Comparison of ENCODE assay signal across 15 cellular contexts in genomic region chr18:59155140-59155539, GRCh38. TPM values are rescaled to one million over a fixed set of nuclear protein-coding genes. Genes with fewer than 3 reads are reported as not detected.
DNase-seq lines count a peak whose midpoint lies in the region; ATAC-seq, FAIRE-seq and TF ChIP-seq lines count a peak whose summit lies in the region.
"Had no signal": no experiment of that assay in that cellular context is flagged by ENCODE, and none has a peak within 500 bp of the region (broad histone marks: within the 10 kb centered on the region; RNA-seq: fewer than 3 reads in every experiment).

No MANE protein-coding gene starts in this region.

- H3K27me3 ChIP-seq in bronchial epithelial cell (ENCODE audit: control insufficient read depth, insufficient read depth, low read length), result no peaks in the 10 kb centered on the region
- H3K27me3 ChIP-seq: BLaER1, colonic mucosa, upper lobe of right lung had no signal

- TF ChIP-seq CTCF in bronchial epithelial cell (IDR thresholded peaks at IDR 0.05; ENCODE audit: insufficient read depth, low read length, severe bottlenecking), result no peak

- peaks cover 3% of the 10 kb centered on the region for H3K36me3 ChIP-seq in bronchial epithelial cell (ENCODE audit: control insufficient read depth, insufficient read depth, low read length)
- H3K36me3 ChIP-seq: colonic mucosa had no signal

- H3K36me3 Mint-ChIP-seq in activated naive CD8-positive, alpha-beta T cell treated with anti-CD3 and anti-CD28 coated beads for 36 hours, result peaks cover 14% of the 10 kb centered on the region

- H3K27ac Mint-ChIP-seq in activated naive CD8-positive, alpha-beta T cell treated with anti-CD3 and anti-CD28 coated beads for 36 hours, result no peak overlapping the region
- H3K27ac Mint-ChIP-seq: activated naive CD8-positive, alpha-beta T cell had no signal

- H3K27me3 Mint-ChIP-seq in activated naive CD8-positive, alpha-beta T cell treated with anti-CD3 and anti-CD28 coated beads for 36 hours, result no peaks in the 10 kb centered on the region
- H3K27me3 Mint-ChIP-seq: activated naive CD8-positive, alpha-beta T cell had no signal

- no peak overlapping the region for H3K4me3 Mint-ChIP-seq in activated naive CD8-positive, alpha-beta T cell treated with anti-CD3 and anti-CD28 coated beads for 36 hours
- H3K4me3 Mint-ChIP-seq: activated naive CD8-positive, alpha-beta T cell had no signal

- peaks cover 7% of the 10 kb centered on the region for H3K4me1 Mint-ChIP-seq in activated naive CD8-positive, alpha-beta T cell treated with anti-CD3 and anti-CD28 coated beads for 36 hours

- H3K4me3 ChIP-seq in bronchial epithelial cell (ENCODE audit: low read depth, low read length), result no peak overlapping the region
- H3K4me3 ChIP-seq: BLaER1, colonic mucosa, upper lobe of right lung had no signal

- DNase-seq in AG08396 (ENCODE audit: low spot score) (peak; percentile 54), HS-5 (ENCODE audit: low read depth) (peak; percentile 18), bronchial epithelial cell (ENCODE audit: low read depth) (peak; percentile 6), kidney tubule cell (ENCODE audit: low spot score) (peak; percentile 96), KBM-7 (no peak), DMS153 treated with DMSO at 0.1 percent for 48 hours (lab: John Stamatoyannopoulos, UW; ENCODE audit: unreplicated experiment) (no peak)
- DNase-seq in activated naive CD8-positive, alpha-beta T cell treated with anti-CD3 and anti-CD28 coated beads for 36 hours, result no peak
- DNase-seq: colonic mucosa, MV-4-11, NCI-H2171, upper lobe of right lung had no signal

- in situ Hi-C loops in KBM-7 (cut with MboI; ENCODE audit: low pct_unique_long_range_greater_than_20kb, low sequenced_read_pairs), result no loop called here

- no peak for ATAC-seq in HG03378 (IDR thresholded peaks at IDR 0.05; ENCODE audit: unreplicated experiment)
- ATAC-seq: upper lobe of right lung had no signal

- H3K9me3 Mint-ChIP-seq in activated naive CD8-positive, alpha-beta T cell treated with anti-CD3 and anti-CD28 coated beads for 36 hours, result no peaks in the 10 kb centered on the region

- FAIRE-seq in bronchial epithelial cell (lab: Jason Lieb, UNC), result peak; percentile 32
- FAIRE-seq: H1 had no signal

RNA-seq across cellular contexts. Expression of gene SEC11C, which starts 15.5 kb away (rescaled TPM):
- total RNA-seq in bronchial epithelial cell, result 48.7 and 61.8 TPM in 2 replicates
- 10 to 100 TPM; 56.8 to 57.8 TPM for total RNA-seq in activated naive CD8-positive, alpha-beta T cell treated with anti-CD3 and anti-CD28 coated beads for 36 hours

Comparison
In these comparisons a context has a peak if more than half of its experiments do, and no peak if none do; other contexts are left out.
1. DNase-seq: peak in AG08396 (single experiment), HS-5 (single experiment), bronchial epithelial cell (single experiment) and kidney tubule cell (single experiment); none in activated naive CD8-positive, alpha-beta T cell treated with anti-CD3 and anti-CD28 coated beads for 36 hours (single experiment), KBM-7 (single experiment) and DMS153 treated with DMSO at 0.1 percent for 48 hours (single experiment).